In the genomic region with DNA sequence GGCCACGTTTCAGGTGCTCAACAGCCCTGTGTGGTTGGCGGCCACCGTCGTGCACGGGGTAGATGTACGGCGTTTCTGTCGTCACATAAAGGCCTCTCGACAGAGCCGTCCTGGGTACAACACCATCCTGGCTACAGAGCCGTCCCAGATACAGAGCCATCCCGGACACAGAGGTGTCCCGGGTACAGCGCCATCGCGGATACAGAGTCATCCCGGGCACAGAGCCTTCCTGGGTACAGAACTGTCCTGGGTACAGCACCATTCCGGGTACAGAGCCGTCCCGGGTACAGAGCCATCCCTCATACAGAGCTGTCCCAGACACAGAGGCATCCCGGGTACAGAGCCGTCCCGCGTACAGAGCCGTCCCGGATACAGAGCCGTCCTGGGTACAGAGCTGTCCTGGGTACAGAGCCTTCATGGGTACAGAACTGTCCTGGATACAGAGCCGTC, we compare ENCODE assay signal across 14 cellular contexts.
DNase-seq lines count a peak whose midpoint lies in the region; ATAC-seq lines count a peak whose summit lies in the region.
"Had no signal": no experiment of that assay in that cellular context is flagged by ENCODE, and none has a peak within 500 bp of the region (broad histone marks: within the 10 kb centered on the region; RNA-seq: fewer than 3 reads in every experiment).

No MANE protein-coding gene starts in this region.

- H3K4me3 Mint-ChIP-seq in stimulated activated effector memory CD8-positive, alpha-beta T cell treated with anti-CD3 and anti-CD28 coated beads, Interleukin-12 subunit alpha, Interleukin-12 subunit beta, amount 100 ng/mL, for 72 hours, result no peak overlapping the region
- H3K4me3 Mint-ChIP-seq: CD4-positive, CD25-positive, alpha-beta regulatory T cell had no signal

- no peak overlapping the region for H3K27ac Mint-ChIP-seq in stimulated activated effector memory CD8-positive, alpha-beta T cell treated with anti-CD3 and anti-CD28 coated beads, Interleukin-12 subunit alpha, Interleukin-12 subunit beta, amount 100 ng/mL, for 72 hours
- H3K27ac Mint-ChIP-seq: CD4-positive, CD25-positive, alpha-beta regulatory T cell had no signal

- H3K9me3 Mint-ChIP-seq in stimulated activated effector memory CD8-positive, alpha-beta T cell treated with anti-CD3 and anti-CD28 coated beads, Interleukin-12 subunit alpha, Interleukin-12 subunit beta, amount 100 ng/mL, for 72 hours, result no peaks in the 10 kb centered on the region

- H3K27ac ChIP-seq in right cardiac atrium (ENCODE audit: low read length) (no peak overlapping the region), aorta (ENCODE audit: low read depth in 1 of 2, low read length in 2 of 2) (no peak overlapping the region)
- H3K27ac ChIP-seq: BLaER1 treated with 17β-estradiol and CSF1 and Interleukin-3, amounts not matched to agents 10 nM and 100 nM; GM23248 had no signal

- H3K4me1 Mint-ChIP-seq in stimulated activated effector memory CD8-positive, alpha-beta T cell treated with anti-CD3 and anti-CD28 coated beads, Interleukin-12 subunit alpha, Interleukin-12 subunit beta, amount 100 ng/mL, for 72 hours, result no peaks in the 10 kb centered on the region
- H3K4me1 Mint-ChIP-seq: CD4-positive, CD25-positive, alpha-beta regulatory T cell had no signal

- H3K36me3 ChIP-seq in aorta (ENCODE audit: control insufficient read depth in 1 of 2, insufficient read depth in 2 of 2, low read length in 1 of 2), result no peaks in the 10 kb centered on the region
- H3K36me3 ChIP-seq: BLaER1 treated with 17β-estradiol and CSF1 and Interleukin-3, amounts not matched to agents 10 nM and 100 nM had no signal

- no peak overlapping the region for H3K4me3 ChIP-seq in right cardiac atrium (ENCODE audit: low read length)
- H3K4me3 ChIP-seq in aorta (ENCODE audit: low read length in 2 of 2), result no peak overlapping the region
- H3K4me3 ChIP-seq: BLaER1 treated with 17β-estradiol and CSF1 and Interleukin-3, amounts not matched to agents 10 nM and 100 nM; GM23248 had no signal

- 96% methylated on average over 28 of the region's 28 CpGs for WGBS in right cardiac atrium
- 91 to 95% methylated on average over 28 of the region's 28 CpGs for WGBS in aorta, 2 donors

- ATAC-seq in right cardiac atrium (no peak), aorta (ENCODE audit: low FRiP score) (peak; percentile 38), GM19452 (IDR thresholded peaks at IDR 0.05; ENCODE audit: unreplicated experiment) (no peak)
- ATAC-seq in stimulated activated effector memory CD8-positive, alpha-beta T cell treated with anti-CD3 and anti-CD28 coated beads, Interleukin-12 subunit alpha, Interleukin-12 subunit beta, amount 100 ng/mL, for 72 hours, result peak; percentile 40

- intact Hi-C loops in cardiac septum (cut with DNase I), result no loop called here
- intact Hi-C loops in right cardiac atrium (cut with DNase I), result no loop called here
- intact Hi-C loops in aorta (cut with DNase I), result no loop called here

- H3K9me3 ChIP-seq in right cardiac atrium (ENCODE audit: control insufficient read depth, low read length), result no peaks in the 10 kb centered on the region
- peaks cover 3% of the 10 kb centered on the region for H3K9me3 ChIP-seq in aorta (ENCODE audit: control insufficient read depth, low read length)

- DNase-seq in cardiac septum (ENCODE audit: low spot score) (peak; percentile 58), right cardiac atrium (no peak), islet precursor cell (peak; percentile 32), aorta (no peak), OCI-M2 (lab: John Stamatoyannopoulos, UW; ENCODE audit: unreplicated experiment) (no peak)
- no peak for DNase-seq in stimulated activated effector memory CD8-positive, alpha-beta T cell treated with anti-CD3 and anti-CD28 coated beads, Interleukin-12 subunit alpha, Interleukin-12 subunit beta, amount 100 ng/mL, for 72 hours (ENCODE audit: low spot score in 2 of 2)
- DNase-seq: 8988T; Calu3; CD4-positive, CD25-positive, alpha-beta regulatory T cell; DMS 273 treated with DMSO at 0.1 percent for 48 hours; GM23248; H7 had no signal

- H3K27me3 ChIP-seq in right cardiac atrium (ENCODE audit: control insufficient read depth, insufficient read depth) (peaks cover 3% of the 10 kb centered on the region), aorta (ENCODE audit: control insufficient read depth in 1 of 2, insufficient read depth in 2 of 2, low read length in 1 of 2) (no peaks in the 10 kb centered on the region)

- H3K36me3 Mint-ChIP-seq in stimulated activated effector memory CD8-positive, alpha-beta T cell treated with anti-CD3 and anti-CD28 coated beads, Interleukin-12 subunit alpha, Interleukin-12 subunit beta, amount 100 ng/mL, for 72 hours, result no peaks in the 10 kb centered on the region
- H3K36me3 Mint-ChIP-seq: CD4-positive, CD25-positive, alpha-beta regulatory T cell had no signal

- H3K4me1 ChIP-seq in right cardiac atrium (ENCODE audit: control insufficient read depth, insufficient read depth, low read length), result peaks cover 2% of the 10 kb centered on the region
- H3K4me1 ChIP-seq in aorta (ENCODE audit: control insufficient read depth in 1 of 2, insufficient read depth in 2 of 2, low read length in 2 of 2), result no peaks in the 10 kb centered on the region

Comparison
In these comparisons a context has a peak if more than half of its experiments do, and no peak if none do; other contexts are left out.
1. DNase-seq: peak in cardiac septum (single experiment) and islet precursor cell (single experiment); none in right cardiac atrium (0 of 3), stimulated activated effector memory CD8-positive, alpha-beta T cell treated with anti-CD3 and anti-CD28 coated beads, Interleukin-12 subunit alpha, Interleukin-12 subunit beta, amount 100 ng/mL, for 72 hours (0 of 2), aorta (0 of 2) and OCI-M2 (single experiment).
2. ATAC-seq: peak in stimulated activated effector memory CD8-positive, alpha-beta T cell treated with anti-CD3 and anti-CD28 coated beads, Interleukin-12 subunit alpha, Interleukin-12 subunit beta, amount 100 ng/mL, for 72 hours (single experiment) and aorta (single experiment); none in right cardiac atrium (0 of 2) and GM19452 (single experiment).